22 cellular contexts compared by ENCODE assay signal in the genomic region with DNA sequence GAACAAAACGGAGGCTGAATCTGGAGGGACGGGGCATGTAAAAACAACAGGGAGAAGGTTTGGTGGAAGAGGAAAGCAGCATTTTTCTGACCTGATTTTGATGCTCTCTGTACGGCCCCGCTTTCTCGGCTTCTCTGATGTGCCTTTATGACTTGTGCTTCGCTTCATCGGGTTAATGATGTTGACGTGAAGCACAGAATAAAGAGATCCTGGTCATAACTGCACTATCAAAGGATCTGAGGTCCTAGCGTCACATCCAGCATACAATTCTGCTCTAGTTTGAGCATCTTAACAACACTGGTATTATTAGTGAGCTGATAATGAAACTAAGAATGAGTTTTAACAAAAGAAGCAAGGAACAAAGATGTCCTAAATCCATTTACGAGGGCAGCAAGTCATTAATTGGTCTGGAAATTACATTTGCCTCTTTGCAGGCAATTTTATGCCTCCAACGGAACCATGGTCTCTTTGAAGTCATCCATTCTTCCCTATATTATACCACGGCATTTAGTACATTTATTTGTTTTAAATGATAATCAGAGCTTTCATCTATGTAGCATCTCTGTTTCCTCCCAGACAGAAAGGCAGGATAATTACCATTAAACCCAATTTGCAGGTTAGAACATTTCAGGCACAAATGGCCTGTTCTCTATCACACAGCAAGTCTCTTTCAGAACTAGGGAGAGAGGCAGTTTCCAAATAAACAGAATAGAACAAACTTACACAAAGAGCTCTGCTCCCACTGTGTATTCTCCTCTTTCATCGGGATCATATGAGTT. TPM values are rescaled to one million over a fixed set of nuclear protein-coding genes. Genes with fewer than 3 reads are reported as not detected.
A peak's percentile ranks its signal among the peaks of the same experiment; 100 is the strongest.
DNase-seq lines count a peak whose midpoint lies in the region; ATAC-seq, FAIRE-seq and TF ChIP-seq lines count a peak whose summit lies in the region.
"Had no signal": no experiment of that assay in that cellular context is flagged by ENCODE, and none has a peak within 500 bp of the region (broad histone marks: within the 10 kb centered on the region; RNA-seq: fewer than 3 reads in every experiment).

No MANE protein-coding gene starts in this region.

- peak overlapping the region; percentile 30 for H3K27ac Mint-ChIP-seq in nephron progenitor cell
- H3K27ac Mint-ChIP-seq: CD4-positive, CD25-positive, alpha-beta regulatory T cell; CD8-positive, alpha-beta T cell had no signal

- DNase-seq in HTR-8/SVneo (ENCODE audit: insufficient read length, low spot score), result no peak
- DNase-seq in nephron progenitor cell, result no peak
- DNase-seq in substantia nigra (lab: John Stamatoyannopoulos, UW), result no peak
- DNase-seq in transverse colon, result no peak
- DNase-seq: CD4-positive, CD25-positive, alpha-beta regulatory T cell; CD8-positive, alpha-beta T cell; DMS 273 treated with DMSO at 0.1 percent for 48 hours; DMS79; EL; GDM1; GM23248; H7; HCEC 1CT had no signal

- TF ChIP-seq POLR2A in transverse colon (IDR thresholded peaks at IDR 0.05), result no peak

- no peaks in the 10 kb centered on the region for H3K9me3 ChIP-seq in transverse colon

- intact Hi-C loops in transverse colon (cut with DNase I; ENCODE audit: low total_unique reads), result no loop called here

- WGBS in transverse colon (ENCODE audit: low coverage in 1 of 2), 2 donors, result 71 to 74% methylated on average over 12 to 13 of the region's 13 CpGs

- no peaks in the 10 kb centered on the region for H3K36me3 ChIP-seq in transverse colon
- H3K36me3 ChIP-seq: BLaER1 had no signal

- FAIRE-seq in HTR-8/SVneo (lab: Jason Lieb, UNC), result peak; percentile 13
- FAIRE-seq: D721Med, GM12878, GM19239, H1 had no signal

- peaks cover 9% of the 10 kb centered on the region for H3K27me3 Mint-ChIP-seq in nephron progenitor cell (ENCODE audit: low read depth, poor library complexity)

- H3K36me3 Mint-ChIP-seq in nephron progenitor cell (ENCODE audit: low read depth), result peaks cover under 1% of the 10 kb centered on the region
- H3K36me3 Mint-ChIP-seq: CD4-positive, CD25-positive, alpha-beta regulatory T cell; CD8-positive, alpha-beta T cell had no signal

- H3K9me3 Mint-ChIP-seq in nephron progenitor cell, result peaks cover under 1% of the 10 kb centered on the region
- H3K9me3 Mint-ChIP-seq: CD4-positive, CD25-positive, alpha-beta regulatory T cell; CD8-positive, alpha-beta T cell had no signal

- peaks cover 18% of the 10 kb centered on the region for H3K4me1 Mint-ChIP-seq in nephron progenitor cell

- TF ChIP-seq CTCF in nephron progenitor cell (IDR thresholded peaks at IDR 0.05) (no peak), transverse colon (IDR thresholded peaks at IDR 0.05) (no peak)

- TF ChIP-seq EP300 in transverse colon (IDR thresholded peaks at IDR 0.05; ENCODE audit: low read depth), result no peak

- peak; percentile 8; the same call in 2 of the 3 replicates for ATAC-seq in SK-N-SH treated with all-trans-retinoic acid at 6 μM for 48 hours
- ATAC-seq in HG02623 (IDR thresholded peaks at IDR 0.05; ENCODE audit: unreplicated experiment), result no peak
- no peak for ATAC-seq in HG02588 (IDR thresholded peaks at IDR 0.05; ENCODE audit: unreplicated experiment)
- ATAC-seq: CD8-positive, alpha-beta T cell; GM12878 had no signal

- H3K27ac ChIP-seq in substantia nigra (ENCODE audit: low read depth, low read length, poor library complexity, severe bottlenecking) (no peak overlapping the region), transverse colon (no peak overlapping the region)
- H3K27ac ChIP-seq: BLaER1, C4-2B, GM23248 had no signal

- in situ Hi-C loops in transverse colon (cut with MboI; ENCODE audit: low pct_ligation_motif_present in 1 of 4, low pct_unique_long_range_greater_than_20kb in 1 of 4, low sequenced_read_pairs in 3 of 4), result no loop called here

- no peaks in the 10 kb centered on the region for H3K4me1 ChIP-seq in transverse colon
- H3K4me1 ChIP-seq: BLaER1 had no signal

- no peak overlapping the region for H3K4me3 Mint-ChIP-seq in nephron progenitor cell
- H3K4me3 Mint-ChIP-seq: CD4-positive, CD25-positive, alpha-beta regulatory T cell; CD8-positive, alpha-beta T cell had no signal

- no peaks in the 10 kb centered on the region for H3K27me3 ChIP-seq in transverse colon
- H3K27me3 ChIP-seq: BLaER1 had no signal

- H3K4me3 ChIP-seq in transverse colon, result no peak overlapping the region
- H3K4me3 ChIP-seq: BLaER1, GM12878, GM23248 had no signal

TF ChIP-seq in SK-N-SH treated with all-trans-retinoic acid at 6 μM for 48 hours, 23 proteins besides CTCF, POLR2A, EP300 and RAD21:
- TF ChIP-seq ZNF70 (CRISPR knock-in tag; IDR thresholded peaks at IDR 0.05) (peak; percentile 14; the same call in 1 of the 2 replicates), ZFP3 (CRISPR knock-in tag; IDR thresholded peaks at IDR 0.05) (no peak)

RNA-seq across cellular contexts. Expression of gene B3GALNT2, which starts 45.3 kb away (rescaled TPM):
- total RNA-seq in transverse colon, result 10 to 100 TPM; 21.4 to 42.2 (median 30.5) TPM
